ENCODE assay signal across 1 cellular context in genomic region chr3:51687472-51688205, GRCh38.
TF ChIP-seq lines count a peak whose summit lies in the region.

No MANE protein-coding gene starts in this region.

TF ChIP-seq in GM23338, 12 proteins besides CTCF, POLR2A, EP300 and RAD21 (continued from another document):
- TF ChIP-seq, protein P1, sequence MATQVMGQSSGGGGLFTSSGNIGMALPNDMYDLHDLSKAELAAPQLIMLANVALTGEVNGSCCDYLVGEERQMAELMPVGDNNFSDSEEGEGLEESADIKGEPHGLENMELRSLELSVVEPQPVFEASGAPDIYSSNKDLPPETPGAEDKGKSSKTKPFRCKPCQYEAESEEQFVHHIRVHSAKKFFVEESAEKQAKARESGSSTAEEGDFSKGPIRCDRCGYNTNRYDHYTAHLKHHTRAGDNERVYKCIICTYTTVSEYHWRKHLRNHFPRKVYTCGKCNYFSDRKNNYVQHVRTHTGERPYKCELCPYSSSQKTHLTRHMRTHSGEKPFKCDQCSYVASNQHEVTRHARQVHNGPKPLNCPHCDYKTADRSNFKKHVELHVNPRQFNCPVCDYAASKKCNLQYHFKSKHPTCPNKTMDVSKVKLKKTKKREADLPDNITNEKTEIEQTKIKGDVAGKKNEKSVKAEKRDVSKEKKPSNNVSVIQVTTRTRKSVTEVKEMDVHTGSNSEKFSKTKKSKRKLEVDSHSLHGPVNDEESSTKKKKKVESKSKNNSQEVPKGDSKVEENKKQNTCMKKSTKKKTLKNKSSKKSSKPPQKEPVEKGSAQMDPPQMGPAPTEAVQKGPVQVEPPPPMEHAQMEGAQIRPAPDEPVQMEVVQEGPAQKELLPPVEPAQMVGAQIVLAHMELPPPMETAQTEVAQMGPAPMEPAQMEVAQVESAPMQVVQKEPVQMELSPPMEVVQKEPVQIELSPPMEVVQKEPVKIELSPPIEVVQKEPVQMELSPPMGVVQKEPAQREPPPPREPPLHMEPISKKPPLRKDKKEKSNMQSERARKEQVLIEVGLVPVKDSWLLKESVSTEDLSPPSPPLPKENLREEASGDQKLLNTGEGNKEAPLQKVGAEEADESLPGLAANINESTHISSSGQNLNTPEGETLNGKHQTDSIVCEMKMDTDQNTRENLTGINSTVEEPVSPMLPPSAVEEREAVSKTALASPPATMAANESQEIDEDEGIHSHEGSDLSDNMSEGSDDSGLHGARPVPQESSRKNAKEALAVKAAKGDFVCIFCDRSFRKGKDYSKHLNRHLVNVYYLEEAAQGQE (IDR thresholded peaks at IDR 0.05; ENCODE audit: unreplicated experiment), result no peak
- no peak for TF ChIP-seq ZNF114 (CRISPR knock-in tag; IDR thresholded peaks at IDR 0.05)
- TF ChIP-seq NANOG (IDR thresholded peaks at IDR 0.05; ENCODE audit: borderline replicate concordance), result no peak
- no peak for TF ChIP-seq CREB1 (CRISPR knock-in tag; IDR thresholded peaks at IDR 0.05; ENCODE audit: low read depth)
- no peak for TF ChIP-seq ZNF331 (CRISPR knock-in tag; IDR thresholded peaks at IDR 0.05; ENCODE audit: low read depth)
- no peak for TF ChIP-seq POLR2AphosphoS5 (IDR thresholded peaks at IDR 0.05; ENCODE audit: low read depth)
- TF ChIP-seq JUNB (IDR thresholded peaks at IDR 0.05; ENCODE audit: unreplicated experiment), result no peak
- TF ChIP-seq STAT1 (IDR thresholded peaks at IDR 0.05; ENCODE audit: unreplicated experiment), result no peak
- TF ChIP-seq EZH2 (IDR thresholded peaks at IDR 0.05; ENCODE audit: low read depth, unreplicated experiment), result no peak
TF ChIP-seq in GM23338: peak in this region for 0.
